ENCODE assay signal across 26 cellular contexts in the genomic region with DNA sequence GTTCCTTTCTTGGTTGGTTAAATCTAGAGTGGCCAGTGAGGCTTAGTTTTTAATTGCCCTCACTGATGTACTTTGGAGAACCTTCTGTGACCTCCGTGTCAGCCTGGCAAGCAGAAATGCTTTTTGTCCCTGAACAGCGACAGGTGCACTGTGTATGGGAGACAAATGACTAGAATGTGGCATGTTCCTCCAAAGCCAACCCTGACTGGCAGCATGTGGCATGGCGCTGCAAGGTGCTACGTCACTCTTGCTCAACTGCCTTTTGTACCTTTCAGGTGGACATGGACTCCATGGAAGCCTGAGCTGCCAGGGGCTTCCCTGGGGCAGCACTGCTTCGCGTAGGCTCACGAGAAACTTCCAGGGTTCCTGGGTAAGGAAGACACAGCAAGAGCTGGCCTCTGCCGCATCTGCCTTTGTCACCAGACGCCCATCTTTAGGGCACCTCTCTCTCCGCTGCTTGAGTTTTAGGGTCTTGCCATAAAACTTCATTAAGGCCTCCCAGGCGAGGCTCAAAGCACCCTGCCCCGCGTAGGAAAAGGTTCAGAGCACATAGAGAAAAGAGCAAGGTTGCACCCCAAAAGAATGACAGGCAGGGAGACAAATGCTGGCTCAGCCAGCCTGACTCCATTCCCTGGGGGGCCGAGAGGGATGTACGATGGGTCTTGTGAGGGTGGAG.
DNase-seq lines count a peak whose midpoint lies in the region; ATAC-seq and TF ChIP-seq lines count a peak whose summit lies in the region.
"Had no signal": no experiment of that assay in that cellular context is flagged by ENCODE, and none has a peak within 500 bp of the region (broad histone marks: within the 10 kb centered on the region; RNA-seq: fewer than 3 reads in every experiment).

No MANE protein-coding gene starts in this region.

- H3F3A ChIP-seq in neural cell (ENCODE audit: insufficient read depth, low read length, poor library complexity, severe bottlenecking) = no peaks in the 10 kb centered on the region

- H3K9me2 ChIP-seq in neural cell (ENCODE audit: insufficient read depth, low read length) = no peaks in the 10 kb centered on the region

- TF ChIP-seq CTCF in right atrium auricular region (IDR thresholded peaks at IDR 0.05) = no peak
- TF ChIP-seq CTCF in chondrocyte (IDR thresholded peaks at IDR 0.05) = no peak
- TF ChIP-seq CTCF in neural cell (IDR thresholded peaks at IDR 0.05; ENCODE audit: poor library complexity, severe bottlenecking) = no peak

- intact Hi-C loops in Right ventricle myocardium superior (cut with DNase I) (no loop called here), left cardiac atrium (cut with DNase I) (no loop called here)

- peak overlapping the region; percentile 32 for H3K27ac Mint-ChIP-seq in chondrocyte (ENCODE audit: unreplicated experiment)
- H3K27ac Mint-ChIP-seq: activated CD8-positive, alpha-beta T cell treated with anti-CD3 and anti-CD28 coated beads for 36 hours; CD4-positive, alpha-beta T cell; stimulated activated naive CD8-positive, alpha-beta T cell treated with anti-CD3 and anti-CD28 coated beads, Interleukin-15, amount 100 ng/mL, for 72 hours had no signal

- H3K79me2 ChIP-seq in neural cell (replicated peaks; ENCODE audit: insufficient read depth, low read length) = no peaks in the 10 kb centered on the region

- H4K20me1 ChIP-seq in neural cell (ENCODE audit: insufficient read depth) = no peaks in the 10 kb centered on the region

- H3K4me1 ChIP-seq in right atrium auricular region = no peaks in the 10 kb centered on the region
- H3K4me1 ChIP-seq: gastrocnemius medialis, spleen had no signal

- no peak overlapping the region for H2AFZ ChIP-seq in neural cell (ENCODE audit: low read depth, low read length)

- DNase-seq in right atrium auricular region (ENCODE audit: low spot score) (peak; percentile 54), Right ventricle myocardium superior (no peak), chondrocyte (ENCODE audit: low spot score) (no peak), medulla oblongata (ENCODE audit: extremely low spot score) (no peak), left cardiac atrium (no peak), hippocampal formation (lab: John Stamatoyannopoulos, UW) (no peak), cerebellar cortex (ENCODE audit: low spot score) (no peak)
- DNase-seq: activated CD4-positive, CD25-positive, alpha-beta regulatory T cell treated with anti-CD3 and anti-CD28 coated beads, Interleukin-2, amount 50 U/mL, for 72 hours; activated CD8-positive, alpha-beta T cell treated with anti-CD3 and anti-CD28 coated beads for 36 hours; activated gamma-delta T cell; activated T-cell treated with anti-CD3 and anti-CD28 coated beads, Interleukin-2, amount 50 U/mL, for 1 hour; CD4-positive, alpha-beta T cell; EL; gastrocnemius medialis; KG1; mammary epithelial cell; NCI-H1930; nephron progenitor cell; right cardiac atrium; SHP77 treated with DMSO at 0.1 percent for 48 hours; spleen; stimulated activated naive CD8-positive, alpha-beta T cell treated with anti-CD3 and anti-CD28 coated beads, Interleukin-15, amount 100 ng/mL, for 72 hours had no signal

- peaks cover 5% of the 10 kb centered on the region for H3K4me1 Mint-ChIP-seq in chondrocyte (ENCODE audit: low read depth)
- H3K4me1 Mint-ChIP-seq: central memory CD8-positive, alpha-beta T cell; stimulated activated naive CD8-positive, alpha-beta T cell treated with anti-CD3 and anti-CD28 coated beads, Interleukin-15, amount 100 ng/mL, for 72 hours had no signal

- peaks cover 6% of the 10 kb centered on the region for H3K9me3 Mint-ChIP-seq in chondrocyte (ENCODE audit: low read depth)
- H3K9me3 Mint-ChIP-seq: activated CD8-positive, alpha-beta T cell treated with anti-CD3 and anti-CD28 coated beads for 36 hours; CD4-positive, alpha-beta T cell; nephron progenitor cell had no signal

- H3K36me3 Mint-ChIP-seq in chondrocyte (ENCODE audit: low read depth) = no peaks in the 10 kb centered on the region

- TF ChIP-seq RAD21 in neural cell (conservative IDR thresholded peaks at IDR 0.05) = no peak

- H3K9me3 ChIP-seq in right atrium auricular region (no peaks in the 10 kb centered on the region), neural cell (ENCODE audit: low read length) (no peaks in the 10 kb centered on the region)
- H3K9me3 ChIP-seq: gastrocnemius medialis, thyroid gland had no signal

- H3K4me3 ChIP-seq in right atrium auricular region (no peak overlapping the region), neural cell (ENCODE audit: low read length) (no peak overlapping the region)
- H3K4me3 ChIP-seq: gastrocnemius medialis, spleen, thyroid gland had no signal

- no peak overlapping the region for H3K27ac ChIP-seq in right atrium auricular region
- peak overlapping the region; percentile 44 for H3K27ac ChIP-seq in neural cell (ENCODE audit: low read length)
- H3K27ac ChIP-seq: gastrocnemius medialis, HL-60, spleen, thyroid gland had no signal

- H3K36me3 ChIP-seq in right atrium auricular region (no peaks in the 10 kb centered on the region), neural cell (ENCODE audit: insufficient read depth, low read length) (no peaks in the 10 kb centered on the region)
- H3K36me3 ChIP-seq: gastrocnemius medialis, spleen, thyroid gland had no signal

- ATAC-seq in Right ventricle myocardium superior (ENCODE audit: poor library complexity) (no peak), left cardiac atrium (no peak)
- ATAC-seq: activated CD8-positive, alpha-beta T cell treated with anti-CD3 and anti-CD28 coated beads for 36 hours; gastrocnemius medialis; right cardiac atrium; stimulated activated naive CD8-positive, alpha-beta T cell treated with anti-CD3 and anti-CD28 coated beads, Interleukin-15, amount 100 ng/mL, for 72 hours had no signal

- H3K27me3 Mint-ChIP-seq in chondrocyte (ENCODE audit: low read depth) = peaks cover 4% of the 10 kb centered on the region

- peak overlapping the region; percentile 24 for H3K9ac ChIP-seq in neural cell (ENCODE audit: low read length)

- H3K4me3 Mint-ChIP-seq in chondrocyte (ENCODE audit: unreplicated experiment) = no peak overlapping the region
- H3K4me3 Mint-ChIP-seq: activated CD8-positive, alpha-beta T cell treated with anti-CD3 and anti-CD28 coated beads for 36 hours; CD4-positive, alpha-beta T cell; central memory CD8-positive, alpha-beta T cell; nephron progenitor cell; stimulated activated naive CD8-positive, alpha-beta T cell treated with anti-CD3 and anti-CD28 coated beads, Interleukin-15, amount 100 ng/mL, for 72 hours had no signal

- H3K4me2 ChIP-seq in neural cell (ENCODE audit: low read length) = no peak overlapping the region

- H3K27me3 ChIP-seq in right atrium auricular region (no peaks in the 10 kb centered on the region), neural cell (ENCODE audit: insufficient read depth, low read depth, low read length) (no peaks in the 10 kb centered on the region)
- H3K27me3 ChIP-seq: thyroid gland had no signal

- TF ChIP-seq EP300 in neural cell (conservative IDR thresholded peaks at IDR 0.05; ENCODE audit: poor library complexity, severe bottlenecking) = no peak

TF ChIP-seq in neural cell, 6 proteins besides CTCF, POLR2A, EP300 and RAD21:
- TF ChIP-seq, protein P1, sequence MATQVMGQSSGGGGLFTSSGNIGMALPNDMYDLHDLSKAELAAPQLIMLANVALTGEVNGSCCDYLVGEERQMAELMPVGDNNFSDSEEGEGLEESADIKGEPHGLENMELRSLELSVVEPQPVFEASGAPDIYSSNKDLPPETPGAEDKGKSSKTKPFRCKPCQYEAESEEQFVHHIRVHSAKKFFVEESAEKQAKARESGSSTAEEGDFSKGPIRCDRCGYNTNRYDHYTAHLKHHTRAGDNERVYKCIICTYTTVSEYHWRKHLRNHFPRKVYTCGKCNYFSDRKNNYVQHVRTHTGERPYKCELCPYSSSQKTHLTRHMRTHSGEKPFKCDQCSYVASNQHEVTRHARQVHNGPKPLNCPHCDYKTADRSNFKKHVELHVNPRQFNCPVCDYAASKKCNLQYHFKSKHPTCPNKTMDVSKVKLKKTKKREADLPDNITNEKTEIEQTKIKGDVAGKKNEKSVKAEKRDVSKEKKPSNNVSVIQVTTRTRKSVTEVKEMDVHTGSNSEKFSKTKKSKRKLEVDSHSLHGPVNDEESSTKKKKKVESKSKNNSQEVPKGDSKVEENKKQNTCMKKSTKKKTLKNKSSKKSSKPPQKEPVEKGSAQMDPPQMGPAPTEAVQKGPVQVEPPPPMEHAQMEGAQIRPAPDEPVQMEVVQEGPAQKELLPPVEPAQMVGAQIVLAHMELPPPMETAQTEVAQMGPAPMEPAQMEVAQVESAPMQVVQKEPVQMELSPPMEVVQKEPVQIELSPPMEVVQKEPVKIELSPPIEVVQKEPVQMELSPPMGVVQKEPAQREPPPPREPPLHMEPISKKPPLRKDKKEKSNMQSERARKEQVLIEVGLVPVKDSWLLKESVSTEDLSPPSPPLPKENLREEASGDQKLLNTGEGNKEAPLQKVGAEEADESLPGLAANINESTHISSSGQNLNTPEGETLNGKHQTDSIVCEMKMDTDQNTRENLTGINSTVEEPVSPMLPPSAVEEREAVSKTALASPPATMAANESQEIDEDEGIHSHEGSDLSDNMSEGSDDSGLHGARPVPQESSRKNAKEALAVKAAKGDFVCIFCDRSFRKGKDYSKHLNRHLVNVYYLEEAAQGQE (IDR thresholded peaks at IDR 0.05; ENCODE audit: borderline replicate concordance) = no peak
- TF ChIP-seq EZH2 (IDR thresholded peaks at IDR 0.05; ENCODE audit: borderline replicate concordance, insufficient read depth, low read length, poor library complexity, severe bottlenecking) (no peak), POLR2AphosphoS5 (IDR thresholded peaks at IDR 0.05) (no peak), SMC3 (conservative IDR thresholded peaks at IDR 0.05; ENCODE audit: poor library complexity) (no peak), TAF1 (IDR thresholded peaks at IDR 0.05; ENCODE audit: low read depth) (no peak), MXI1 (conservative IDR thresholded peaks at IDR 0.05; ENCODE audit: poor library complexity, severe bottlenecking) (no peak)
